In genomic region chr12:85639834-85640233, GRCh38 we compare ENCODE assay signal across 20 cellular contexts.
DNase-seq lines count a peak whose midpoint lies in the region; ATAC-seq and TF ChIP-seq lines count a peak whose summit lies in the region.
"Had no signal": no experiment of that assay in that cellular context is flagged by ENCODE, and none has a peak within 500 bp of the region (broad histone marks: within the 10 kb centered on the region; RNA-seq: fewer than 3 reads in every experiment).

No MANE protein-coding gene starts in this region.

- WGBS in tibial nerve, 2 donors: 80 to 83% methylated on average over 2 of the region's 2 CpGs

- H3K4me1 ChIP-seq in ACC112 (ENCODE audit: control insufficient read depth, insufficient read depth, low read length, unreplicated experiment): peaks cover 7% of the 10 kb centered on the region
- no peaks in the 10 kb centered on the region for H3K4me1 ChIP-seq in tibial nerve
- no peaks in the 10 kb centered on the region for H3K4me1 ChIP-seq in left ventricle myocardium inferior
- H3K4me1 ChIP-seq: A549; BLaER1 treated with 17β-estradiol and CSF1 and Interleukin-3, amounts not matched to agents 10 nM and 100 nM had no signal

- H3K36me3 ChIP-seq in ACC112 (ENCODE audit: insufficient read depth, low read length) (no peaks in the 10 kb centered on the region), tibial nerve (no peaks in the 10 kb centered on the region), left ventricle myocardium inferior (no peaks in the 10 kb centered on the region)
- H3K36me3 ChIP-seq: BLaER1 treated with 17β-estradiol and CSF1 and Interleukin-3, amounts not matched to agents 10 nM and 100 nM had no signal

- no peak for TF ChIP-seq POLR2A in tibial nerve (IDR thresholded peaks at IDR 0.05)

- no peak for TF ChIP-seq CTCF in omental fat pad (IDR thresholded peaks at IDR 0.05)
- no peak for TF ChIP-seq CTCF in tibial nerve (IDR thresholded peaks at IDR 0.05)
- no peak for TF ChIP-seq CTCF in left ventricle myocardium inferior (IDR thresholded peaks at IDR 0.05; ENCODE audit: borderline replicate concordance)

- peak overlapping the region; percentile 6 for H2AFZ ChIP-seq in ACC112 (ENCODE audit: low read length, unreplicated experiment)
- H2AFZ ChIP-seq: GM23338 had no signal

- TF ChIP-seq EP300 in tibial nerve (IDR thresholded peaks at IDR 0.05): no peak

- H3K27me3 ChIP-seq in ACC112 (ENCODE audit: insufficient read depth, low read length) (no peaks in the 10 kb centered on the region), tibial nerve (no peaks in the 10 kb centered on the region), left ventricle myocardium inferior (ENCODE audit: low read depth) (no peaks in the 10 kb centered on the region)
- H3K27me3 ChIP-seq: BLaER1 treated with 17β-estradiol and CSF1 and Interleukin-3, amounts not matched to agents 10 nM and 100 nM had no signal

- H3K4me3 ChIP-seq in ACC112 (ENCODE audit: low read depth, low read length) (no peak overlapping the region), tibial nerve (no peak overlapping the region), left ventricle myocardium inferior (no peak overlapping the region)
- H3K4me3 ChIP-seq: A549; BLaER1 treated with 17β-estradiol and CSF1 and Interleukin-3, amounts not matched to agents 10 nM and 100 nM; GM23338; K562 had no signal

- peak; percentile 48 for DNase-seq in HT1080 (ENCODE audit: low read depth)
- no peak for DNase-seq in omental fat pad (ENCODE audit: low spot score)
- DNase-seq in tibial nerve (ENCODE audit: low spot score in 2 of 2): no peak
- no peak for DNase-seq in left ventricle myocardium inferior
- DNase-seq in activated naive CD4-positive, alpha-beta T cell (lab: John Stamatoyannopoulos, UW): no peak
- DNase-seq: Calu3; CD8-positive, alpha-beta T cell; DMS79 treated with DMSO at 0.1 percent for 48 hours; GF-D8; HFFc6; IMR-90 had no signal

- ATAC-seq in SK-N-SH treated with all-trans-retinoic acid at 6 μM for 48 hours (peak; percentile 57), omental fat pad (ENCODE audit: low FRiP score) (peak; percentile 64), GM18861 (IDR thresholded peaks at IDR 0.05; ENCODE audit: unreplicated experiment) (no peak)
- ATAC-seq: A549; CD8-positive, alpha-beta T cell; GM23338; HCT116; K562 had no signal

- H3K79me2 ChIP-seq in ACC112 (ENCODE audit: control insufficient read depth, insufficient read depth, low read length, unreplicated experiment): no peaks in the 10 kb centered on the region

- H3K9me3 ChIP-seq in tibial nerve: no peaks in the 10 kb centered on the region
- H3K9me3 ChIP-seq in left ventricle myocardium inferior (replicated peaks): no peaks in the 10 kb centered on the region
- H3K9me3 ChIP-seq: A549; BLaER1 treated with 17β-estradiol and CSF1 and Interleukin-3, amounts not matched to agents 10 nM and 100 nM had no signal

- H3K27ac ChIP-seq in ACC112 (ENCODE audit: low read depth, low read length): no peak overlapping the region
- no peak overlapping the region for H3K27ac ChIP-seq in tibial nerve
- no peak overlapping the region for H3K27ac ChIP-seq in left ventricle myocardium inferior (replicated peaks)
- H3K27ac ChIP-seq: 22Rv1; A549; BLaER1 treated with 17β-estradiol and CSF1 and Interleukin-3, amounts not matched to agents 10 nM and 100 nM had no signal

- intact Hi-C loops in left ventricle myocardium inferior (cut with micrococcal nuclease): no loop called here

TF ChIP-seq in SK-N-SH treated with all-trans-retinoic acid at 6 μM for 48 hours, 23 proteins besides CTCF, POLR2A, EP300 and RAD21 (continues in another document):
- TF ChIP-seq, protein P1, sequence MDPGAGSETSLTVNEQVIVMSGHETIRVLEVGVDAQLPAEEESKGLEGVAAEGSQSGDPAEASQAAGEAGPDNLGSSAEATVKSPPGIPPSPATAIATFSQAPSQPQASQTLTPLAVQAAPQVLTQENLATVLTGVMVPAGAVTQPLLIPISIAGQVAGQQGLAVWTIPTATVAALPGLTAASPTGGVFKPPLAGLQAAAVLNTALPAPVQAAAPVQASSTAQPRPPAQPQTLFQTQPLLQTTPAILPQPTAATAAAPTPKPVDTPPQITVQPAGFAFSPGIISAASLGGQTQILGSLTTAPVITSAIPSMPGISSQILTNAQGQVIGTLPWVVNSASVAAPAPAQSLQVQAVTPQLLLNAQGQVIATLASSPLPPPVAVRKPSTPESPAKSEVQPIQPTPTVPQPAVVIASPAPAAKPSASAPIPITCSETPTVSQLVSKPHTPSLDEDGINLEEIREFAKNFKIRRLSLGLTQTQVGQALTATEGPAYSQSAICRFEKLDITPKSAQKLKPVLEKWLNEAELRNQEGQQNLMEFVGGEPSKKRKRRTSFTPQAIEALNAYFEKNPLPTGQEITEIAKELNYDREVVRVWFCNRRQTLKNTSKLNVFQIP (CRISPR knock-in tag; IDR thresholded peaks at IDR 0.05; ENCODE audit: borderline replicate concordance, low read depth): no peak
- TF ChIP-seq ZNF70 (CRISPR knock-in tag; IDR thresholded peaks at IDR 0.05) (no peak), ZC3H10 (CRISPR knock-in tag; IDR thresholded peaks at IDR 0.05) (no peak), ZNF8 (CRISPR knock-in tag; IDR thresholded peaks at IDR 0.05) (no peak), CSDC2 (CRISPR knock-in tag; IDR thresholded peaks at IDR 0.05) (no peak), RARB (CRISPR knock-in tag; IDR thresholded peaks at IDR 0.05) (no peak), TOX (CRISPR knock-in tag; IDR thresholded peaks at IDR 0.05; ENCODE audit: borderline replicate concordance) (no peak), TSHZ2 (CRISPR knock-in tag; IDR thresholded peaks at IDR 0.05) (no peak), ARNTL (CRISPR knock-in tag; IDR thresholded peaks at IDR 0.05; ENCODE audit: borderline replicate concordance, low read depth) (no peak), TCF4 (CRISPR knock-in tag; IDR thresholded peaks at IDR 0.05; ENCODE audit: borderline replicate concordance) (no peak), PPARA (CRISPR knock-in tag; IDR thresholded peaks at IDR 0.05; ENCODE audit: borderline replicate concordance) (no peak), ISL1 (CRISPR knock-in tag; IDR thresholded peaks at IDR 0.05) (no peak), CREB5 (CRISPR knock-in tag; IDR thresholded peaks at IDR 0.05; ENCODE audit: low read depth) (no peak), ESRRG (CRISPR knock-in tag; IDR thresholded peaks at IDR 0.05) (no peak), SNAI2 (CRISPR knock-in tag; IDR thresholded peaks at IDR 0.05) (no peak)
- TF ChIP-seq, protein P2, sequence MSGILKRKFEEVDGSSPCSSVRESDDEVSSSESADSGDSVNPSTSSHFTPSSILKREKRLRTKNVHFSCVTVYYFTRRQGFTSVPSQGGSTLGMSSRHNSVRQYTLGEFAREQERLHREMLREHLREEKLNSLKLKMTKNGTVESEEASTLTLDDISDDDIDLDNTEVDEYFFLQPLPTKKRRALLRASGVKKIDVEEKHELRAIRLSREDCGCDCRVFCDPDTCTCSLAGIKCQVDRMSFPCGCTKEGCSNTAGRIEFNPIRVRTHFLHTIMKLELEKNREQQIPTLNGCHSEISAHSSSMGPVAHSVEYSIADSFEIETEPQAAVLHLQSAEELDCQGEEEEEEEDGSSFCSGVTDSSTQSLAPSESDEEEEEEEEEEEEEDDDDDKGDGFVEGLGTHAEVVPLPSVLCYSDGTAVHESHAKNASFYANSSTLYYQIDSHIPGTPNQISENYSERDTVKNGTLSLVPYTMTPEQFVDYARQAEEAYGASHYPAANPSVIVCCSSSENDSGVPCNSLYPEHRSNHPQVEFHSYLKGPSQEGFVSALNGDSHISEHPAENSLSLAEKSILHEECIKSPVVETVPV (CRISPR knock-in tag; IDR thresholded peaks at IDR 0.05): no peak
